Comparison of ENCODE assay signal across 10 cellular contexts in the genomic region with DNA sequence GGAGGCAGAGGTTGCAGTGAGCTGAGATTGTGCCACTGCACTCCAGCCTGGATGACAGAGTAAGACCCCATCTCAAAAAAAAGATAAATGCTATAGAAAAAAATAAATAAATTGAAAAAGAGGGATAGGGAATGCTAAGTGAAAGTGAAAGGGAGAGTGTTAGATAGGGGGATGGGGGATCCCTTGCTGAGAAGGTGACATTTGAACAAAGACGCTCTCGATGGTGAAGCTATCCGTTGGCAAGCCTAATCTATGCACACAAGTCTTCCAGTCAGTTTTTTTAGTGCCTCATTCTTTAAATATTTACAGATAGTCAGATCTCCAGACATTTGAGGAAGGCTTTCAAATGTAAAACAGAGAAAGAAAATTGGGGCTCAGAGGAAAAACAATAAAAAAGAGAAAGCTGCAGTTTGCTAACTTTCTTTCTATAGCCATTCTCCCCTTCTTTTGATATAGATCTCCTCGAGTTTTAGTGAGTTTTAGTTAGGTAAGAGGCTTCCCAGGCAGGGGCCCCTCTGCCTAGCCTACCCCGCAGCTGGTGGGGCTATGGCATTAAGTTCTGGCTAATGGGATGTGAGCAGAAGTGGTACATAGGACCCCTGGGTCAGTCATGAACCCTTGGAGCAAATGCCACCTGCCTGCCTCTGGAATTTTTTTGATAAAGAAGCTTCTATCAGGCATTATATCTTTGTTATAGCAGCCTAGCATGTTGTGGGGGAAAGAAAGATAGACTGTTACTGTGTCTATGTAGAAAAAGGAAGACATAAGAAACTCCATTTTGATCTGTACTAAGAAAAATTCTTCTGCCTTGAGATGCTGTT. TPM values are rescaled to one million over a fixed set of nuclear protein-coding genes. Genes with fewer than 3 reads are reported as not detected.
DNase-seq lines count a peak whose midpoint lies in the region; ATAC-seq and TF ChIP-seq lines count a peak whose summit lies in the region.
"Had no signal": no experiment of that assay in that cellular context is flagged by ENCODE, and none has a peak within 500 bp of the region (broad histone marks: within the 10 kb centered on the region; RNA-seq: fewer than 3 reads in every experiment).

No MANE protein-coding gene starts in this region.

- TF ChIP-seq POLR2A in GM18505 (IDR thresholded peaks at IDR 0.05; ENCODE audit: borderline replicate concordance, extremely low read depth, insufficient read depth, insufficient read length): no peak

- H3K27me3 Mint-ChIP-seq in GM23338 (ENCODE audit: insufficient read depth, low read depth, poor library complexity) (peaks cover 5% of the 10 kb centered on the region), natural killer cell (ENCODE audit: low read depth in 2 of 2) (no peaks in the 10 kb centered on the region)

- peak overlapping the region; percentile 13 for H3K4me2 ChIP-seq in GM23338

- H3K36me3 Mint-ChIP-seq in GM23338 (ENCODE audit: low read depth) (no peaks in the 10 kb centered on the region), natural killer cell (peaks cover 15% of the 10 kb centered on the region)

- H3K27me3 ChIP-seq in AG04450 (ENCODE audit: control insufficient read depth, insufficient read depth, low read length) (no peaks in the 10 kb centered on the region), GM23338 (ENCODE audit: insufficient read depth) (no peaks in the 10 kb centered on the region)
- no peaks in the 10 kb centered on the region for H3K27me3 ChIP-seq in effector memory CD4-positive, alpha-beta T cell (replicated peaks; ENCODE audit: control insufficient read depth, insufficient read depth, low read length, poor library complexity, severe bottlenecking)
- H3K27me3 ChIP-seq: suprapubic skin had no signal

- no peaks in the 10 kb centered on the region for H3K79me2 ChIP-seq in GM23338 (replicated peaks; ENCODE audit: insufficient read depth)

- H3K27ac Mint-ChIP-seq in GM23338: no peak overlapping the region
- H3K27ac Mint-ChIP-seq in natural killer cell: peak overlapping the region; percentile 81 to 94

- H3K9me3 ChIP-seq in AG04450 (ENCODE audit: control insufficient read depth, insufficient read depth, low read length): no peaks in the 10 kb centered on the region
- no peaks in the 10 kb centered on the region for H3K9me3 ChIP-seq in effector memory CD4-positive, alpha-beta T cell (ENCODE audit: control insufficient read depth, low read length)
- H3K9me3 ChIP-seq: suprapubic skin had no signal

- ATAC-seq in GM23338: peak; percentile 65
- no peak for ATAC-seq in natural killer cell
- ATAC-seq in GM18505 (IDR thresholded peaks at IDR 0.05; ENCODE audit: unreplicated experiment): no peak
- ATAC-seq in GM18858 (IDR thresholded peaks at IDR 0.05; ENCODE audit: unreplicated experiment): no peak
- ATAC-seq in sciatic nerve: no peak

- intact Hi-C loops in natural killer cell (cut with micrococcal nuclease): no loop called here
- intact Hi-C loops in sciatic nerve (cut with DNase I): no loop called here

- CTCF ChIA-PET in AG04450 (lab: Charles Lee): interaction anchor here (1.7 kb wide), 1 partner anchor 29 kb away, joined by 7 read pairs; no protein-coding TSS in a partner anchor

- POLR2A ChIA-PET in AG04450 (lab: Yijun Ruan, JAX): interaction anchor here (1.9 to 2.5 kb wide), 2 partner anchors 12 to 24 kb away, joined by 7 to 12 read pairs; a partner anchor contains a TSS

- H3K4me3 Mint-ChIP-seq in GM23338 (no peak overlapping the region), natural killer cell (peak overlapping the region; percentile 77)

- DNase-seq in AG04450 (ENCODE audit: low read depth, low spot score) (no peak), GM23338 (ENCODE audit: low spot score) (peak; percentile 28), natural killer cell (no peak), sciatic nerve (ENCODE audit: low spot score) (no peak), anterior cingulate cortex (lab: John Stamatoyannopoulos, UW) (no peak)
- DNase-seq in effector memory CD4-positive, alpha-beta T cell: no peak
- DNase-seq: T1000 had no signal

- H3K4me3 ChIP-seq in AG04450 (ENCODE audit: low read depth, low read length): no peak overlapping the region
- no peak overlapping the region for H3K4me3 ChIP-seq in GM23338
- no peak overlapping the region for H3K4me3 ChIP-seq in effector memory CD4-positive, alpha-beta T cell (ENCODE audit: insufficient read depth, low read depth, low read length, poor library complexity, severe bottlenecking)
- H3K4me3 ChIP-seq: suprapubic skin had no signal

- H3F3A ChIP-seq in GM23338 (replicated peaks; ENCODE audit: low read depth): no peaks in the 10 kb centered on the region

- no peaks in the 10 kb centered on the region for H3K36me3 ChIP-seq in GM23338 (ENCODE audit: insufficient read depth)
- H3K36me3 ChIP-seq in effector memory CD4-positive, alpha-beta T cell (ENCODE audit: control insufficient read depth, insufficient read depth, low read length): peaks cover 21% of the 10 kb centered on the region
- H3K36me3 ChIP-seq: suprapubic skin had no signal

- no peaks in the 10 kb centered on the region for H3K9me2 ChIP-seq in GM23338 (ENCODE audit: insufficient read depth)

- TF ChIP-seq CTCF in AG04450 (IDR thresholded peaks at IDR 0.05; ENCODE audit: low read depth, low read length): no peak
- no peak for TF ChIP-seq CTCF in GM23338 (conservative IDR thresholded peaks at IDR 0.05; ENCODE audit: low read depth in 2 of 2)
- TF ChIP-seq CTCF in natural killer cell (IDR thresholded peaks at IDR 0.05): no peak

- peaks cover 53% of the 10 kb centered on the region for H3K4me1 Mint-ChIP-seq in GM23338
- H3K4me1 Mint-ChIP-seq in natural killer cell: peaks cover 69 to 73% of the 10 kb centered on the region in 2 donors

- H3K4me1 ChIP-seq in GM23338 (ENCODE audit: insufficient read depth): peaks cover 21% of the 10 kb centered on the region
- H3K4me1 ChIP-seq in effector memory CD4-positive, alpha-beta T cell (ENCODE audit: control insufficient read depth, insufficient read depth, low read length, poor library complexity, severe bottlenecking): peaks cover 56% of the 10 kb centered on the region

- H3K27ac ChIP-seq in AG04450 (ENCODE audit: low read depth, low read length) (peak overlapping the region; percentile 82), GM23338 (ENCODE audit: low read depth) (no peak overlapping the region)
- peak overlapping the region; percentile 68 for H3K27ac ChIP-seq in effector memory CD4-positive, alpha-beta T cell (ENCODE audit: insufficient read depth, low read length, poor library complexity, severe bottlenecking)
- H3K27ac ChIP-seq: suprapubic skin had no signal

- no peaks in the 10 kb centered on the region for H4K20me1 ChIP-seq in GM23338 (replicated peaks; ENCODE audit: insufficient read depth)

- no peak overlapping the region for H2AFZ ChIP-seq in GM23338

- H3K9me3 Mint-ChIP-seq in GM23338: no peaks in the 10 kb centered on the region
- no peaks in the 10 kb centered on the region for H3K9me3 Mint-ChIP-seq in natural killer cell

TF ChIP-seq in GM23338, 12 proteins besides CTCF, POLR2A, EP300 and RAD21 (continues in another document):
- TF ChIP-seq STAT1 (IDR thresholded peaks at IDR 0.05; ENCODE audit: unreplicated experiment): no peak
- TF ChIP-seq, protein P1, sequence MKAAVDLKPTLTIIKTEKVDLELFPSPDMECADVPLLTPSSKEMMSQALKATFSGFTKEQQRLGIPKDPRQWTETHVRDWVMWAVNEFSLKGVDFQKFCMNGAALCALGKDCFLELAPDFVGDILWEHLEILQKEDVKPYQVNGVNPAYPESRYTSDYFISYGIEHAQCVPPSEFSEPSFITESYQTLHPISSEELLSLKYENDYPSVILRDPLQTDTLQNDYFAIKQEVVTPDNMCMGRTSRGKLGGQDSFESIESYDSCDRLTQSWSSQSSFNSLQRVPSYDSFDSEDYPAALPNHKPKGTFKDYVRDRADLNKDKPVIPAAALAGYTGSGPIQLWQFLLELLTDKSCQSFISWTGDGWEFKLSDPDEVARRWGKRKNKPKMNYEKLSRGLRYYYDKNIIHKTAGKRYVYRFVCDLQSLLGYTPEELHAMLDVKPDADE (IDR thresholded peaks at IDR 0.05): no peak
- TF ChIP-seq EZH2 (IDR thresholded peaks at IDR 0.05; ENCODE audit: low read depth, unreplicated experiment): no peak
- no peak for TF ChIP-seq POLR2AphosphoS5 (IDR thresholded peaks at IDR 0.05; ENCODE audit: low read depth)
- TF ChIP-seq ZNF114 (CRISPR knock-in tag; IDR thresholded peaks at IDR 0.05): no peak
- no peak for TF ChIP-seq EZH2phosphoT487 (IDR thresholded peaks at IDR 0.05; ENCODE audit: unreplicated experiment)

RNA-seq across cellular contexts. Expression of a gene that starts 12.0 kb away (rescaled TPM):
- polyA plus RNA-seq in AG04450 (2011; rRNA removed) (233 and 306 TPM in 2 replicates), GM23338 (2016; fragmentation: Nextera tagmentation; extraction: Ambion mirVana) (42.2 and 42.9 TPM in 2 replicates)
- 94.4 and 134 TPM in 2 replicates for polyA minus RNA-seq in AG04450 (2011; rRNA and poly(A)+ RNA removed)
- 9.5 and 14.9 TPM in 2 replicates for total RNA-seq in GM23338 (2014; rRNA removed; shearing (Covaris generic))
- total RNA-seq in natural killer cell (100 to 1,000 TPM in 1 of 3 donors, 10 to 100 TPM in 2; 59.2 to 102 (median 62.5) TPM), sciatic nerve (22.2 TPM)
